In genomic region chr16:17366299-17366961, GRCh38 we compare ENCODE assay signal across 17 cellular contexts.
DNase-seq lines count a peak whose midpoint lies in the region; ATAC-seq and TF ChIP-seq lines count a peak whose summit lies in the region.
"Had no signal": no experiment of that assay in that cellular context is flagged by ENCODE, and none has a peak within 500 bp of the region (broad histone marks: within the 10 kb centered on the region; RNA-seq: fewer than 3 reads in every experiment).

No MANE protein-coding gene starts in this region.

- peak overlapping the region; percentile 59 for H3K4me3 Mint-ChIP-seq in CD8-positive, alpha-beta T cell
- peak overlapping the region; percentile 97 for H3K4me3 Mint-ChIP-seq in activated T-helper 17 cell treated with anti-CD3 and anti-CD28 coated beads, Interleukin-2, amount 50 U/mL, for 72 hours
- peak overlapping the region in 9 of 10 donors; percentile 8 to 90 (median 50) for H3K4me3 Mint-ChIP-seq in naive thymus-derived CD4-positive, alpha-beta T cell
- H3K4me3 Mint-ChIP-seq: nephron progenitor cell had no signal

- H3K9ac ChIP-seq in BLaER1 = peak overlapping the region; percentile 6; the same call in 1 of the 2 replicates

- H3K9me3 ChIP-seq in BLaER1 = no peaks in the 10 kb centered on the region
- H3K9me3 ChIP-seq in CD8-positive, alpha-beta T cell (ENCODE audit: low read length) = no peaks in the 10 kb centered on the region
- no peaks in the 10 kb centered on the region for H3K9me3 ChIP-seq in naive thymus-derived CD4-positive, alpha-beta T cell (ENCODE audit: control insufficient read depth in 2 of 3, low read length in 3 of 3)
- H3K9me3 ChIP-seq: suprapubic skin had no signal

- H3K9me3 Mint-ChIP-seq in CD8-positive, alpha-beta T cell = no peaks in the 10 kb centered on the region
- peaks cover 3% of the 10 kb centered on the region for H3K9me3 Mint-ChIP-seq in activated T-helper 17 cell treated with anti-CD3 and anti-CD28 coated beads, Interleukin-2, amount 50 U/mL, for 72 hours
- peaks cover 0 to 9% (median 0%) of the 10 kb centered on the region in 11 donors for H3K9me3 Mint-ChIP-seq in naive thymus-derived CD4-positive, alpha-beta T cell
- H3K9me3 Mint-ChIP-seq: nephron progenitor cell had no signal

- H3K36me3 Mint-ChIP-seq in CD8-positive, alpha-beta T cell = no peaks in the 10 kb centered on the region
- peaks cover 7% of the 10 kb centered on the region for H3K36me3 Mint-ChIP-seq in activated T-helper 17 cell treated with anti-CD3 and anti-CD28 coated beads, Interleukin-2, amount 50 U/mL, for 72 hours (ENCODE audit: low read depth)
- peaks cover 0 to 44% (median 0%) of the 10 kb centered on the region in 5 donors for H3K36me3 Mint-ChIP-seq in naive thymus-derived CD4-positive, alpha-beta T cell

- no peak for ATAC-seq in CD8-positive, alpha-beta T cell
- ATAC-seq in activated T-helper 17 cell treated with anti-CD3 and anti-CD28 coated beads, Interleukin-2, amount 50 U/mL, for 72 hours (replicated peaks) = no peak
- no peak for ATAC-seq in naive thymus-derived CD4-positive, alpha-beta T cell
- ATAC-seq: Right ventricle myocardium inferior had no signal

- peak overlapping the region; percentile 97 for H3K27ac Mint-ChIP-seq in CD8-positive, alpha-beta T cell
- peak overlapping the region; percentile 99 for H3K27ac Mint-ChIP-seq in activated T-helper 17 cell treated with anti-CD3 and anti-CD28 coated beads, Interleukin-2, amount 50 U/mL, for 72 hours
- H3K27ac Mint-ChIP-seq in naive thymus-derived CD4-positive, alpha-beta T cell = peak overlapping the region; percentile 97 to 100 (median 99)
- H3K27ac Mint-ChIP-seq: nephron progenitor cell had no signal

- no peak for DNase-seq in CD8-positive, alpha-beta T cell
- no peak for DNase-seq in naive thymus-derived CD4-positive, alpha-beta T cell
- DNase-seq in foreskin fibroblast = no peak
- no peak for DNase-seq in brain microvascular endothelial cell
- no peak for DNase-seq in NCI-H1105 treated with DMSO at 0.1 percent for 48 hours (lab: John Stamatoyannopoulos, UW)
- DNase-seq: cortex of kidney, DMS53, glutamatergic neuron, MM.1S, NCI-H187 treated with DMSO at 0.1 percent for 48 hours, NCI-H446 treated with DMSO at 0.1 percent for 48 hours, nephron progenitor cell, T1000 had no signal

- TF ChIP-seq CTCF in CD8-positive, alpha-beta T cell (IDR thresholded peaks at IDR 0.05) = no peak
- TF ChIP-seq CTCF in foreskin fibroblast (IDR thresholded peaks at IDR 0.05; ENCODE audit: low read depth, low read length) (no peak), brain microvascular endothelial cell (IDR thresholded peaks at IDR 0.05; ENCODE audit: low read depth, low read length, missing control alignments) (no peak)

- peaks cover 97% of the 10 kb centered on the region for H3K4me1 Mint-ChIP-seq in CD8-positive, alpha-beta T cell (ENCODE audit: low read depth)
- peaks cover 75% of the 10 kb centered on the region for H3K4me1 Mint-ChIP-seq in activated T-helper 17 cell treated with anti-CD3 and anti-CD28 coated beads, Interleukin-2, amount 50 U/mL, for 72 hours
- H3K4me1 Mint-ChIP-seq in naive thymus-derived CD4-positive, alpha-beta T cell = peaks cover 69 to 100% (median 97%) of the 10 kb centered on the region in 7 donors

- intact Hi-C loops in CD8-positive, alpha-beta T cell (cut with DNase I, micrococcal nuclease) = loop anchor here (5.0 to 10.0 kb wide), 5 partner anchors 292 to 1698 kb away; partner anchors contain the start of genes COQ7 (in 1 of the 2) and SMG1 (in 1 of the 2)
- intact Hi-C loops in naive thymus-derived CD4-positive, alpha-beta T cell (cut with micrococcal nuclease) = loop anchor here (5.0 to 10.0 kb wide), 6 partner anchors 51 to 1701 kb away; partner anchors contain the start of gene COQ7 (in 1 of the 2)

- no peaks in the 10 kb centered on the region for H3K27me3 Mint-ChIP-seq in CD8-positive, alpha-beta T cell (ENCODE audit: low read depth)
- no peaks in the 10 kb centered on the region for H3K27me3 Mint-ChIP-seq in activated T-helper 17 cell treated with anti-CD3 and anti-CD28 coated beads, Interleukin-2, amount 50 U/mL, for 72 hours
- no peaks in the 10 kb centered on the region for H3K27me3 Mint-ChIP-seq in naive thymus-derived CD4-positive, alpha-beta T cell

- peaks cover 98% of the 10 kb centered on the region for H3K4me1 ChIP-seq in BLaER1
- peaks cover 90% of the 10 kb centered on the region for H3K4me1 ChIP-seq in CD8-positive, alpha-beta T cell (ENCODE audit: insufficient read depth, low read length)
- H3K4me1 ChIP-seq in naive thymus-derived CD4-positive, alpha-beta T cell (ENCODE audit: control insufficient read depth in 2 of 2, insufficient read depth in 2 of 2, low read length in 2 of 2) = peaks cover 90 to 91% of the 10 kb centered on the region in 2 donors

- peak overlapping the region; percentile 92 for H3K4me2 ChIP-seq in BLaER1

- H3K27me3 ChIP-seq in BLaER1 (no peaks in the 10 kb centered on the region), brain microvascular endothelial cell (replicated peaks) (no peaks in the 10 kb centered on the region)
- H3K27me3 ChIP-seq in CD8-positive, alpha-beta T cell (ENCODE audit: insufficient read depth, low read length) = no peaks in the 10 kb centered on the region
- H3K27me3 ChIP-seq in naive thymus-derived CD4-positive, alpha-beta T cell (ENCODE audit: control insufficient read depth in 2 of 2, insufficient read depth in 2 of 2, low read length in 2 of 2) = no peaks in the 10 kb centered on the region
- H3K27me3 ChIP-seq: suprapubic skin had no signal

- in situ Hi-C loops in brain microvascular endothelial cell (cut with HindIII; ENCODE audit: low pct_ligation_motif_present, low sequenced_read_pairs) = no loop called here

- CTCF ChIA-PET in CD8-positive, alpha-beta T cell (lab: Charles Lee) = interaction anchor here (0.9 to 1.4 kb wide), 2 partner anchors 29 to 51 kb away, joined by 3 read pairs; no protein-coding TSS in a partner anchor
- CTCF ChIA-PET in naive thymus-derived CD4-positive, alpha-beta T cell (lab: Charles Lee) = interaction anchor here (0.7 to 2.2 kb wide), 7 partner anchors 12 to 187 kb away, joined by 3 to 10 read pairs (median 4); no protein-coding TSS in a partner anchor

- no peaks in the 10 kb centered on the region; the same call in 1 of the 2 replicates for H4K20me1 ChIP-seq in BLaER1

- peaks cover 14% of the 10 kb centered on the region for H3K36me3 ChIP-seq in BLaER1
- H3K36me3 ChIP-seq in CD8-positive, alpha-beta T cell (ENCODE audit: insufficient read depth, low read length) = no peaks in the 10 kb centered on the region
- H3K36me3 ChIP-seq in naive thymus-derived CD4-positive, alpha-beta T cell (ENCODE audit: control insufficient read depth in 2 of 3, insufficient read depth in 3 of 3, low read length in 3 of 3) = no peaks in the 10 kb centered on the region
- no peaks in the 10 kb centered on the region for H3K36me3 ChIP-seq in brain microvascular endothelial cell (replicated peaks)
- H3K36me3 ChIP-seq: suprapubic skin had no signal

- H3K27ac ChIP-seq in BLaER1 (peak overlapping the region; percentile 92), brain microvascular endothelial cell (no peak overlapping the region)
- no peak overlapping the region for H3K27ac ChIP-seq in CD8-positive, alpha-beta T cell (ENCODE audit: low read depth, low read length)
- peak overlapping the region; percentile 70 for H3K27ac ChIP-seq in naive thymus-derived CD4-positive, alpha-beta T cell (ENCODE audit: low read depth, low read length)
- H3K27ac ChIP-seq: suprapubic skin had no signal

- POLR2A ChIA-PET in CD8-positive, alpha-beta T cell (lab: Charles Lee) = interaction anchor here (0.7 to 2.7 kb wide), 3 partner anchors 30 to 108 kb away, joined by 3 to 9 read pairs (median 3); no protein-coding TSS in a partner anchor
- POLR2A ChIA-PET in naive thymus-derived CD4-positive, alpha-beta T cell (lab: Charles Lee) = interaction anchor here (0.8 to 2.6 kb wide), 6 partner anchors 14 to 83 kb away, joined by 3 to 8 read pairs (median 4); no protein-coding TSS in a partner anchor

- H3K4me3 ChIP-seq in BLaER1 (no peak overlapping the region), foreskin fibroblast (ENCODE audit: low read depth in 1 of 2, low read length in 2 of 2) (no peak overlapping the region), brain microvascular endothelial cell (ENCODE audit: low read depth, low read length) (no peak overlapping the region)
- no peak overlapping the region for H3K4me3 ChIP-seq in CD8-positive, alpha-beta T cell (ENCODE audit: low read depth, low read length)
- H3K4me3 ChIP-seq in naive thymus-derived CD4-positive, alpha-beta T cell (ENCODE audit: low read length) = no peak overlapping the region
- H3K4me3 ChIP-seq: suprapubic skin had no signal

Comparison
In these comparisons a context has a peak if more than half of its experiments do, and no peak if none do; other contexts are left out.
1. H3K27ac ChIP-seq: peak in BLaER1 (single experiment) and naive thymus-derived CD4-positive, alpha-beta T cell (single experiment); none in CD8-positive, alpha-beta T cell (single experiment) and brain microvascular endothelial cell (single experiment).
2. Peak in every context shown above with its lines, with median percentiles within 50 percentile points of each other: H3K27ac Mint-ChIP-seq and H3K4me3 Mint-ChIP-seq.